Comparison of ENCODE assay signal across 8 cellular contexts in the genomic region with DNA sequence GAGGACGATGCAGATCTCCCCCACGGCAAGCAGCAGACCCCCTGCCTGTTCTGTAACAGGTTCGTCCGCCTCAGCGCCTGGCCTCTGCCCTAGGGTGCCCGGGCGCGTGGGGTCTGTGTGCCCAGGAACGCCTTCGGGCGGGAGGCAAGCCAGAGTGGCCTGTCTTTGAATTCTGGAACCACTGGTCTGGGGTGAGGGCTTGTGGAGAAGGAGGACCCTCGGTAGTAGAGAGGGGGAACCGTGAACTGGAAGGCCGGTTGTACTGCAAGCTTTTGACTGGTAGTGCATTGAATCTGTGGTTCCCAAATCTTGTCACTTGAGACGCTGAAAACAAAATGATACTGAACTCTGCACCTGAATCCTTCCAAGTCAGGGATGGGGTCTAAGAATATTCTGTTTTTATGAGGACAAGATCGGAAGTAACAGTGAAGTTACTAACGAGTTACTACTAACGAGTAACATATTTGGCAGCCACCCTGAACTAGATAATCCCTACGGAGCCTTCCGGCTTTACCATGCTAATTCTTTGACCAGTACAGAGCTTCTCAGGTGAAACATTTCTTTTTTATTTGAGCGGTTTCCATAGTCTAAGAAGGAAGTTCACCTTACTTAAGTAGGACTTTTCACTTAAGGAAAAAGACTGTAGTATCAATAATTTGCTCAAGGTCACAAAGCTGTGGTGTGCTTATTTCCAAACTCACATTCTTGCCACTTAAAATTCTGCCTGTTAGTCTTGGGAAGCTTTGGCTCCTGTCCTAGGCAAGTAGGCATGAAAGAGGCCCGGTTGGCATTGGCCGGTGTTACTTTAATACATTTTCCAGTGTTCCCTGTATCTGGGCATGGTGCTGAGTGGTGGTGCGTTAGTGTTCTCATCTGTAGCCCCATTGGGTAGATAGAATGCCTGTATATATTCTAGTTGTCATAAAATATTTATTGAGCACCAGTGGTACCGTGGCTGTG. TPM values are rescaled to one million over a fixed set of nuclear protein-coding genes. Genes with fewer than 3 reads are reported as not detected.
A peak's percentile ranks its signal among the peaks of the same experiment; 100 is the strongest.
DNase-seq lines count a peak whose midpoint lies in the region; ATAC-seq and TF ChIP-seq lines count a peak whose summit lies in the region.

No MANE protein-coding gene starts in this region.

- H3K9me3 ChIP-seq in lung (ENCODE audit: control insufficient read depth in 2 of 2, insufficient read depth in 1 of 2, low read length in 1 of 2) (no peaks in the 10 kb centered on the region), upper lobe of left lung (no peaks in the 10 kb centered on the region)

- WGBS in lung, 2 donors = 17 to 20% methylated on average over 25 of the region's 25 CpGs
- WGBS in upper lobe of left lung, 2 donors = 16 to 26% methylated on average over 15 to 21 of the region's 25 CpGs

- CTCF ChIA-PET in AG04449 (lab: Yijun Ruan, JAX) = interaction anchor here (1.1 to 1.5 kb wide), 4 partner anchors 9 to 222 kb away, joined by 3 to 10 read pairs (median 5); no protein-coding TSS in a partner anchor

- peaks cover 0 to 7% of the 10 kb centered on the region in 2 donors for H3K36me3 ChIP-seq in lung (ENCODE audit: control insufficient read depth in 2 of 2, insufficient read depth in 2 of 2, low read length in 2 of 2)
- H3K36me3 ChIP-seq in upper lobe of left lung = peaks cover 0 to 9% (median 2%) of the 10 kb centered on the region in 4 donors

- TF ChIP-seq EP300 in upper lobe of left lung (IDR thresholded peaks at IDR 0.05) = no peak

- TF ChIP-seq CTCF in AG04449 (IDR thresholded peaks at IDR 0.05; ENCODE audit: insufficient read depth, low read length, missing control alignments) (no peak), GM13976 (IDR thresholded peaks at IDR 0.05; ENCODE audit: borderline replicate concordance, control extremely low read depth, extremely low read depth, insufficient read depth, missing control alignments) (no peak), cardiac fibroblast (IDR thresholded peaks at IDR 0.05; ENCODE audit: low read depth, low read length) (no peak), lung (IDR thresholded peaks at IDR 0.05; ENCODE audit: control extremely low read depth, extremely low read depth) (no peak), upper lobe of left lung (IDR thresholded peaks at IDR 0.05) (no peak)

- H3K4me1 ChIP-seq in lung (ENCODE audit: control insufficient read depth in 2 of 2, insufficient read depth in 2 of 2, low read length in 2 of 2) (peaks cover 0 to 6% of the 10 kb centered on the region in 2 donors), upper lobe of left lung (peaks cover 9 to 17% (median 12%) of the 10 kb centered on the region in 4 donors)

- ATAC-seq in HG02970 (IDR thresholded peaks at IDR 0.05; ENCODE audit: low FRiP score, unreplicated experiment) = peak; percentile 22
- ATAC-seq in lung (ENCODE audit: insufficient read depth, low FRiP score) = no peak
- peak in 1 of 2 donors; percentile 42 for ATAC-seq in upper lobe of left lung (ENCODE audit: low FRiP score in 2 of 2)

- H3K27ac ChIP-seq in lung (ENCODE audit: low read depth in 1 of 2, low read length in 1 of 2) (peak overlapping the region; percentile 75 to 89), upper lobe of left lung (peak overlapping the region; percentile 87 to 93 (median 90))

- DNase-seq in AG04449 (ENCODE audit: low read depth, low spot score) (no peak), GM13976 (ENCODE audit: low spot score) (peak; percentile 37), OCI-M1 (lab: John Stamatoyannopoulos, UW) (peak; percentile 67), cardiac fibroblast (ENCODE audit: low read depth in 2 of 2) (peak; percentile 10 to 17), lung (ENCODE audit: low spot score) (no peak), upper lobe of left lung (peak in 1 of 2 donors; percentile 27), GM19240 (ENCODE audit: insufficient read length, low spot score) (no peak)

- no peaks in the 10 kb centered on the region for H3K27me3 ChIP-seq in lung (ENCODE audit: control insufficient read depth, insufficient read depth)
- H3K27me3 ChIP-seq in upper lobe of left lung = no peaks in the 10 kb centered on the region

- POLR2A ChIA-PET in AG04449 (lab: Yijun Ruan, JAX) = no interaction called here

- no peak for TF ChIP-seq POLR2A in upper lobe of left lung (IDR thresholded peaks at IDR 0.05)

- in situ Hi-C loops in GM13976 (cut with MboI; ENCODE audit: low sequenced_read_pairs, unreplicated experiment) = loop anchor here (10.0 kb wide), 1 partner anchor 216 kb away; no protein-coding TSS in a partner anchor

- H3K4me3 ChIP-seq in AG04449 (ENCODE audit: low read depth, low read length) (peak overlapping the region; percentile 98), cardiac fibroblast (replicated peaks in 1 of 2; ENCODE audit: low read depth in 2 of 2, low read length in 2 of 2) (peak overlapping the region; percentile 88 to 97), lung (peak overlapping the region; percentile 93), upper lobe of left lung (peak overlapping the region; percentile 73 to 92 (median 78))

RNA-seq across cellular contexts. Expression of gene PRMT3, which starts 0.9 kb away (rescaled TPM):
- total RNA-seq in lung (10 to 100 TPM; 12.3 to 19.7 TPM), upper lobe of left lung (10 to 100 TPM in 5 of 6 donors, 1 to 10 TPM in 1; 7.6 to 31.4 (median 13.1) TPM)
- 1 to 10 TPM; 8.2 to 8.3 TPM for polyA plus RNA-seq in lung

RNA-seq across cellular contexts. Expression of gene HTATIP2, which starts 24.9 kb away (rescaled TPM):
- total RNA-seq in lung (10 to 100 TPM in 1 of 2 donors, 1 to 10 TPM in 1; 9.3 to 40.1 TPM), upper lobe of left lung (10 to 100 TPM; 19.9 to 97.8 (median 51.6) TPM)
- polyA plus RNA-seq in lung = 10 to 100 TPM; 39.1 to 69.3 TPM

Comparison
In these comparisons a context has a peak if more than half of its experiments do, and no peak if none do; other contexts are left out.
1. DNase-seq: peak in GM13976 (single experiment), OCI-M1 (single experiment) and cardiac fibroblast (2 of 2); none in AG04449 (single experiment), lung (single experiment) and GM19240 (single experiment).
2. Peak in every context shown above with its lines, with median percentiles within 50 percentile points of each other: H3K4me3 ChIP-seq.